11 cellular contexts compared by ENCODE assay signal in genomic region chr14:105330491-105330895, GRCh38. TPM values are rescaled to one million over a fixed set of nuclear protein-coding genes. Genes with fewer than 3 reads are reported as not detected.
DNase-seq lines count a peak whose midpoint lies in the region; ATAC-seq and TF ChIP-seq lines count a peak whose summit lies in the region.
"Had no signal": no experiment of that assay in that cellular context is flagged by ENCODE, and none has a peak within 500 bp of the region (broad histone marks: within the 10 kb centered on the region; RNA-seq: fewer than 3 reads in every experiment).

No MANE protein-coding gene starts in this region.

- intact Hi-C loops in CD4-positive, alpha-beta memory T cell (cut with micrococcal nuclease) = no loop called here
- intact Hi-C loops in naive thymus-derived CD4-positive, alpha-beta T cell (cut with micrococcal nuclease) = no loop called here
- intact Hi-C loops in OCI-LY7 (cut with micrococcal nuclease; ENCODE audit: unreplicated experiment) (no loop called here), Caco-2 (cut with micrococcal nuclease; ENCODE audit: unreplicated experiment) (no loop called here)

- no peaks in the 10 kb centered on the region for H3K79me2 ChIP-seq in OCI-LY7 (ENCODE audit: insufficient read depth, low read depth, low read length)

- H3K4me3 ChIP-seq in CD4-positive, alpha-beta memory T cell (ENCODE audit: low read length in 2 of 2) = no peak overlapping the region
- H3K4me3 ChIP-seq in naive thymus-derived CD4-positive, alpha-beta T cell (ENCODE audit: low read length) = no peak overlapping the region
- no peak overlapping the region for H3K4me3 ChIP-seq in OCI-LY7 (ENCODE audit: low read depth, low read length, poor library complexity, severe bottlenecking)
- no peak overlapping the region for H3K4me3 ChIP-seq in Caco-2 (ENCODE audit: low read depth, low read length)

- H3K27me3 Mint-ChIP-seq in CD4-positive, alpha-beta memory T cell = no peaks in the 10 kb centered on the region
- no peaks in the 10 kb centered on the region for H3K27me3 Mint-ChIP-seq in HFFc6 (ENCODE audit: insufficient read depth)
- H3K27me3 Mint-ChIP-seq in chondrocyte (ENCODE audit: low read depth) = no peaks in the 10 kb centered on the region
- no peaks in the 10 kb centered on the region for H3K27me3 Mint-ChIP-seq in naive thymus-derived CD4-positive, alpha-beta T cell
- no peaks in the 10 kb centered on the region for H3K27me3 Mint-ChIP-seq in Caco-2 (ENCODE audit: insufficient read depth, unreplicated experiment)
- H3K27me3 Mint-ChIP-seq: stimulated activated naive B cell treated with anti-CD40 and anti-IgM and Interleukin-4, amounts not matched to agents 10 μg/mL and 1 μg/mL and 100 μg/mL, for 72 hours had no signal

- H3K4me2 ChIP-seq in OCI-LY7 (ENCODE audit: low read length) = no peak overlapping the region

- no peaks in the 10 kb centered on the region for H3K9me3 Mint-ChIP-seq in CD4-positive, alpha-beta memory T cell
- H3K9me3 Mint-ChIP-seq in HFFc6 = no peaks in the 10 kb centered on the region
- H3K9me3 Mint-ChIP-seq in chondrocyte (ENCODE audit: low read depth) = no peaks in the 10 kb centered on the region
- peaks cover 0 to 4% (median 0%) of the 10 kb centered on the region in 11 donors for H3K9me3 Mint-ChIP-seq in naive thymus-derived CD4-positive, alpha-beta T cell
- no peaks in the 10 kb centered on the region for H3K9me3 Mint-ChIP-seq in Caco-2 (ENCODE audit: unreplicated experiment)
- H3K9me3 Mint-ChIP-seq: stimulated activated naive B cell treated with anti-CD40 and anti-IgM and Interleukin-4, amounts not matched to agents 10 μg/mL and 1 μg/mL and 100 μg/mL, for 72 hours had no signal

- H3K4me3 Mint-ChIP-seq in CD4-positive, alpha-beta memory T cell = peak overlapping the region in 2 of 8 donors; percentile 54 to 78
- H3K4me3 Mint-ChIP-seq in HFFc6 = peak overlapping the region; percentile 41; the same call in 1 of the 2 replicates
- peak overlapping the region; percentile 6 for H3K4me3 Mint-ChIP-seq in chondrocyte (ENCODE audit: unreplicated experiment)
- peak overlapping the region in 6 of 10 donors; percentile 29 to 66 (median 40) for H3K4me3 Mint-ChIP-seq in naive thymus-derived CD4-positive, alpha-beta T cell
- no peak overlapping the region for H3K4me3 Mint-ChIP-seq in Caco-2 (ENCODE audit: unreplicated experiment)
- H3K4me3 Mint-ChIP-seq: stimulated activated naive B cell treated with anti-CD40 and anti-IgM and Interleukin-4, amounts not matched to agents 10 μg/mL and 1 μg/mL and 100 μg/mL, for 72 hours had no signal

- no peak for DNase-seq in CD4-positive, alpha-beta memory T cell
- peak; percentile 25 for DNase-seq in HFFc6
- DNase-seq in chondrocyte (ENCODE audit: low spot score) = no peak
- DNase-seq in naive thymus-derived CD4-positive, alpha-beta T cell = no peak
- no peak for DNase-seq in cerebellar cortex (ENCODE audit: low spot score)
- DNase-seq in OCI-LY7 (ENCODE audit: low spot score) = no peak
- no peak for DNase-seq in stimulated activated naive CD4-positive, alpha-beta T cell (lab: John Stamatoyannopoulos, UW)
- no peak for DNase-seq in Caco-2
- DNase-seq: activated CD4-positive, alpha-beta T cell treated with anti-CD3 and anti-CD28 coated beads for 1 hour; NCI-H1092 treated with DMSO at 0.1 percent for 48 hours; stimulated activated naive B cell treated with anti-CD40 and anti-IgM and Interleukin-4, amounts not matched to agents 10 μg/mL and 1 μg/mL and 100 μg/mL, for 72 hours had no signal

- H3K27me3 ChIP-seq in CD4-positive, alpha-beta memory T cell (ENCODE audit: insufficient read depth, low read length) = no peaks in the 10 kb centered on the region
- no peaks in the 10 kb centered on the region for H3K27me3 ChIP-seq in naive thymus-derived CD4-positive, alpha-beta T cell (ENCODE audit: control insufficient read depth in 2 of 2, insufficient read depth in 2 of 2, low read length in 2 of 2)
- no peaks in the 10 kb centered on the region for H3K27me3 ChIP-seq in Caco-2 (replicated peaks; ENCODE audit: control insufficient read depth, insufficient read depth, low read length)

- POLR2A ChIA-PET in CD4-positive, alpha-beta memory T cell (lab: Charles Lee; ENCODE audit: partially characterized antibody) = interaction anchor here (0.7 kb wide), 1 partner anchor 414 kb away, joined by 3 read pairs; no protein-coding TSS in a partner anchor
- POLR2A ChIA-PET in naive thymus-derived CD4-positive, alpha-beta T cell (lab: Charles Lee) = no interaction called here
- POLR2A ChIA-PET in OCI-LY7 (lab: Charles Lee) = no interaction called here
- POLR2A ChIA-PET in Caco-2 (lab: Charles Lee) = no interaction called here

- H3K27ac Mint-ChIP-seq in CD4-positive, alpha-beta memory T cell = peak overlapping the region in 4 of 7 donors; percentile 30 to 84 (median 68)
- peak overlapping the region; percentile 26 for H3K27ac Mint-ChIP-seq in HFFc6
- H3K27ac Mint-ChIP-seq in chondrocyte (ENCODE audit: unreplicated experiment) = peak overlapping the region; percentile 73
- peak overlapping the region in 1 of 9 donors; percentile 51 for H3K27ac Mint-ChIP-seq in naive thymus-derived CD4-positive, alpha-beta T cell
- H3K27ac Mint-ChIP-seq in Caco-2 (ENCODE audit: unreplicated experiment) = no peak overlapping the region
- H3K27ac Mint-ChIP-seq: stimulated activated naive B cell treated with anti-CD40 and anti-IgM and Interleukin-4, amounts not matched to agents 10 μg/mL and 1 μg/mL and 100 μg/mL, for 72 hours had no signal

- peaks cover 0 to 4% of the 10 kb centered on the region in 2 donors for H3K36me3 Mint-ChIP-seq in CD4-positive, alpha-beta memory T cell
- H3K36me3 Mint-ChIP-seq in HFFc6 (ENCODE audit: low read depth) = no peaks in the 10 kb centered on the region
- peaks cover 3% of the 10 kb centered on the region for H3K36me3 Mint-ChIP-seq in chondrocyte (ENCODE audit: low read depth)
- H3K36me3 Mint-ChIP-seq in naive thymus-derived CD4-positive, alpha-beta T cell = peaks cover 0 to 3% (median 0%) of the 10 kb centered on the region in 5 donors
- no peaks in the 10 kb centered on the region for H3K36me3 Mint-ChIP-seq in Caco-2 (ENCODE audit: insufficient read depth, unreplicated experiment)

- H3K27ac ChIP-seq in CD4-positive, alpha-beta memory T cell (ENCODE audit: low read depth, low read length) = no peak overlapping the region
- H3K27ac ChIP-seq in naive thymus-derived CD4-positive, alpha-beta T cell (ENCODE audit: low read depth, low read length) = no peak overlapping the region
- H3K27ac ChIP-seq in OCI-LY7 (ENCODE audit: low read depth, low read length, poor library complexity, severe bottlenecking) = no peak overlapping the region

- no peak for TF ChIP-seq CTCF in HFFc6 (IDR thresholded peaks at IDR 0.05)
- no peak for TF ChIP-seq CTCF in chondrocyte (IDR thresholded peaks at IDR 0.05)
- no peak for TF ChIP-seq CTCF in OCI-LY7 (conservative IDR thresholded peaks at IDR 0.05; ENCODE audit: low read length)
- TF ChIP-seq CTCF in Caco-2 (IDR thresholded peaks at IDR 0.05; ENCODE audit: insufficient read depth in 1 of 2, low read depth in 1 of 2, low read length in 1 of 2, severe bottlenecking in 1 of 2, unreplicated experiment in 1 of 2) = no peak

- no peaks in the 10 kb centered on the region for H3K36me3 ChIP-seq in CD4-positive, alpha-beta memory T cell (ENCODE audit: insufficient read depth, low read length)
- peaks cover 0 to 7% (median 0%) of the 10 kb centered on the region in 3 experiments for H3K36me3 ChIP-seq in naive thymus-derived CD4-positive, alpha-beta T cell (ENCODE audit: control insufficient read depth in 2 of 3, insufficient read depth in 3 of 3, low read length in 3 of 3)
- no peaks in the 10 kb centered on the region for H3K36me3 ChIP-seq in OCI-LY7 (ENCODE audit: insufficient read depth, low read length)
- no peaks in the 10 kb centered on the region for H3K36me3 ChIP-seq in Caco-2 (ENCODE audit: control insufficient read depth, insufficient read depth, low read length)

- peaks cover 13 to 47% (median 26%) of the 10 kb centered on the region in 4 donors for H3K4me1 Mint-ChIP-seq in CD4-positive, alpha-beta memory T cell
- H3K4me1 Mint-ChIP-seq in HFFc6 (ENCODE audit: low read depth) (peaks cover 11% of the 10 kb centered on the region), chondrocyte (ENCODE audit: low read depth) (peaks cover 33% of the 10 kb centered on the region), Caco-2 (ENCODE audit: low read depth, unreplicated experiment) (no peaks in the 10 kb centered on the region)
- peaks cover 16 to 48% (median 36%) of the 10 kb centered on the region in 7 donors for H3K4me1 Mint-ChIP-seq in naive thymus-derived CD4-positive, alpha-beta T cell

- BruUV-seq in OCI-LY7 (replicated peaks; lab: Mats Ljungman, UMichigan) = no TSS peak
- BruUV-seq in Caco-2 (replicated peaks; lab: Mats Ljungman, UMichigan) = no TSS peak

- peaks cover 21% of the 10 kb centered on the region for H3K4me1 ChIP-seq in CD4-positive, alpha-beta memory T cell (ENCODE audit: insufficient read depth, low read length)
- H3K4me1 ChIP-seq in naive thymus-derived CD4-positive, alpha-beta T cell (ENCODE audit: control insufficient read depth in 2 of 2, insufficient read depth in 2 of 2, low read length in 2 of 2) = peaks cover 0 to 30% of the 10 kb centered on the region in 2 donors
- H3K4me1 ChIP-seq in OCI-LY7 (ENCODE audit: insufficient read depth, low read length, poor library complexity, severe bottlenecking) (no peaks in the 10 kb centered on the region), Caco-2 (no peaks in the 10 kb centered on the region)

- H4K20me1 ChIP-seq in OCI-LY7 (ENCODE audit: insufficient read depth, low read length) = peaks cover 5% of the 10 kb centered on the region; the same call in 1 of the 2 replicates

- H3K9me3 ChIP-seq in CD4-positive, alpha-beta memory T cell (ENCODE audit: control insufficient read depth in 1 of 2, low read length in 2 of 2) = no peaks in the 10 kb centered on the region
- H3K9me3 ChIP-seq in naive thymus-derived CD4-positive, alpha-beta T cell (ENCODE audit: control insufficient read depth in 2 of 3, low read length in 3 of 3) = no peaks in the 10 kb centered on the region
- H3K9me3 ChIP-seq in OCI-LY7 (ENCODE audit: low read length) (no peaks in the 10 kb centered on the region), Caco-2 (no peaks in the 10 kb centered on the region)

- H2AFZ ChIP-seq in OCI-LY7 (ENCODE audit: low read length) = no peak overlapping the region

- H3K9me2 ChIP-seq in OCI-LY7 (ENCODE audit: insufficient read depth, low read length) = no peaks in the 10 kb centered on the region

- no peak for ATAC-seq in naive thymus-derived CD4-positive, alpha-beta T cell
- ATAC-seq: stimulated activated naive B cell treated with anti-CD40 and anti-IgM and Interleukin-4, amounts not matched to agents 10 μg/mL and 1 μg/mL and 100 μg/mL, for 72 hours had no signal

- CTCF ChIA-PET in CD4-positive, alpha-beta memory T cell (lab: Charles Lee; ENCODE audit: partially characterized antibody) = no interaction called here
- CTCF ChIA-PET in naive thymus-derived CD4-positive, alpha-beta T cell (lab: Charles Lee) = no interaction called here
- CTCF ChIA-PET in OCI-LY7 (lab: Charles Lee; ENCODE audit: unreplicated experiment) = no interaction called here
- CTCF ChIA-PET in Caco-2 (lab: Charles Lee) = no interaction called here

RNA-seq across cellular contexts. Expression of gene PACS2, which starts 15.9 kb away (rescaled TPM):
- 10 to 100 TPM; 70.9 to 76.6 TPM for total RNA-seq in CD4-positive, alpha-beta memory T cell
- 1 to 10 TPM; 1.9 to 7.7 TPM for polyA plus RNA-seq in CD4-positive, alpha-beta memory T cell
- 10 to 100 TPM; 33.5 to 38.5 (median 35.2) TPM for total RNA-seq in HFFc6 (2021; fragmentation: NEBNext Ultra II Directional; extraction: Animal tissue kit (Norgen Biotek cat#: 25700))
- 82.6 to 89.5 TPM (median 87.1 TPM) in 3 replicates for total RNA-seq in chondrocyte
- 10 to 100 TPM; 33.9 to 75.4 (median 72.3) TPM for total RNA-seq in naive thymus-derived CD4-positive, alpha-beta T cell
- polyA plus RNA-seq in naive thymus-derived CD4-positive, alpha-beta T cell = 1 to 10 TPM; 1.5 to 4.5 TPM
- 35.3 and 46.9 TPM in 2 replicates for total RNA-seq in OCI-LY7 (2014; rRNA removed; shearing (Covaris generic))
- 45.4 and 47.3 TPM in 2 replicates for total RNA-seq in OCI-LY7 (2022)
- 58.1 and 60.0 TPM in 2 replicates for total RNA-seq in Caco-2 (2022)

RNA-seq across cellular contexts. Expression of gene BRF1, which starts 29.7 kb away (rescaled TPM):
- total RNA-seq in CD4-positive, alpha-beta memory T cell = 10 to 100 TPM; 49.7 to 56.0 TPM
- 10 to 100 TPM in 1 of 2 donors, 1 to 10 TPM in 1; 3.0 to 10.2 TPM for polyA plus RNA-seq in CD4-positive, alpha-beta memory T cell
- 10 to 100 TPM; 20.1 to 25.8 (median 21.8) TPM for total RNA-seq in HFFc6 (2021; fragmentation: NEBNext Ultra II Directional; extraction: Animal tissue kit (Norgen Biotek cat#: 25700))
- 26.1 to 31.0 TPM (median 26.2 TPM) in 3 replicates for total RNA-seq in chondrocyte
- 10 to 100 TPM; 49.8 to 75.7 (median 61.4) TPM for total RNA-seq in naive thymus-derived CD4-positive, alpha-beta T cell
- 10 to 100 TPM in 1 of 2 donors, 1 to 10 TPM in 1; 7.1 to 11.9 TPM for polyA plus RNA-seq in naive thymus-derived CD4-positive, alpha-beta T cell
- total RNA-seq in OCI-LY7 (2014; rRNA removed; shearing (Covaris generic)) = 23.7 and 25.5 TPM in 2 replicates
- 26.4 and 27.0 TPM in 2 replicates for total RNA-seq in OCI-LY7 (2022)
- 41.6 and 43.6 TPM in 2 replicates for total RNA-seq in Caco-2 (2022)
